ENCODE assay signal across 19 cellular contexts in the genomic region with DNA sequence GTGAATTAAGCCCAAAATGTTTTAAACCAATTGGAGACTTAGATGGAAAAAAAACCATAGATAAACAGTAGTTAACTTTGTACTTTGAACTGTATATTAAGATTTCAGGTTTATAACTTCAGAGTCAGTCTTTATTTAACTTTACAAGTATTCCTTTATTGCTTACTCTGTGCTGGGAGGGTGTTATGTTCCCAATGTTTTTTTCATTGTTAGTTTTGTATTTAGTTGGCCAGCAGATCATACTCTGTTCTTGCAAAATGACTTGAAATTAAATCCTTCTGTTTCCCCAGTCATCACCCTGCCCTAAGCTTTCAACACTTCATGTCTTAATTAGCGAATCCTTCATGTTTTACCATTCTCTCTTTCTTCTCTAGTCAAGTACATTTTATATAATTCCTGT.
"Had no signal": no experiment of that assay in that cellular context is flagged by ENCODE, and none has a peak within 500 bp of the region (broad histone marks: within the 10 kb centered on the region; RNA-seq: fewer than 3 reads in every experiment).

No MANE protein-coding gene starts in this region.

- H3K4me3 ChIP-seq: gastroesophageal sphincter, lung, stomach, thoracic aorta had no signal

- H3K4me3 Mint-ChIP-seq: activated CD8-positive, alpha-beta memory T cell treated with anti-CD3 and anti-CD28 coated beads, Interleukin-2, amount 10 ng/mL, durations not matched to agents 7 days and 5 days; activated naive CD4-positive, alpha-beta T cell treated with anti-CD3 and anti-CD28 coated beads, Interleukin-2, amount 50 U/mL, for 24 hours; activated T-cell treated with anti-CD3 and anti-CD28 coated beads, Interleukin-2, amount 50 U/mL, for 24 hours; brain; endodermal cell; natural killer cell had no signal

- H3K9me3 ChIP-seq: gastroesophageal sphincter, stomach, thoracic aorta had no signal

- H3K27ac ChIP-seq: gastroesophageal sphincter, stomach, thoracic aorta had no signal

- DNase-seq: activated CD4-positive, alpha-beta T cell treated with anti-CD3 and anti-CD28 coated beads, Interleukin-2, amount 50 U/mL, for 4 hours; activated CD8-positive, alpha-beta memory T cell treated with anti-CD3 and anti-CD28 coated beads, Interleukin-2, amount 10 ng/mL, durations not matched to agents 7 days and 5 days; activated effector memory CD4-positive, alpha-beta T cell treated with Interleukin-2 at 50 U/mL for 16 hours; activated T-cell treated with anti-CD3 and anti-CD28 coated beads, Interleukin-2, amount 50 U/mL, for 24 hours; amniotic stem cell; cerebellar nuclear complex; endodermal cell; erythroblast; hippocampal formation; natural killer cell; occipital lobe; stimulated activated CD4-positive, alpha-beta T cell treated with anti-CD3 and anti-CD28 coated beads, Interleukin-15, amount 100 ng/mL, for 24 hours; stimulated activated CD4-positive, alpha-beta T cell treated with anti-CD3 and anti-CD28 coated beads, Interleukin-4, amount 100 ng/mL, for 24 hours; stomach had no signal

- ATAC-seq: activated CD8-positive, alpha-beta memory T cell treated with anti-CD3 and anti-CD28 coated beads, Interleukin-2, amount 10 ng/mL, durations not matched to agents 7 days and 5 days; gastroesophageal sphincter; natural killer cell had no signal

- H3K27ac Mint-ChIP-seq: activated CD8-positive, alpha-beta memory T cell treated with anti-CD3 and anti-CD28 coated beads, Interleukin-2, amount 10 ng/mL, durations not matched to agents 7 days and 5 days; activated naive CD4-positive, alpha-beta T cell treated with anti-CD3 and anti-CD28 coated beads, Interleukin-2, amount 50 U/mL, for 24 hours; activated T-cell treated with anti-CD3 and anti-CD28 coated beads, Interleukin-2, amount 50 U/mL, for 24 hours; brain; endodermal cell; natural killer cell had no signal

- H3K27me3 Mint-ChIP-seq: activated CD8-positive, alpha-beta memory T cell treated with anti-CD3 and anti-CD28 coated beads, Interleukin-2, amount 10 ng/mL, durations not matched to agents 7 days and 5 days; activated naive CD4-positive, alpha-beta T cell treated with anti-CD3 and anti-CD28 coated beads, Interleukin-2, amount 50 U/mL, for 24 hours; activated T-cell treated with anti-CD3 and anti-CD28 coated beads, Interleukin-2, amount 50 U/mL, for 24 hours had no signal

- H3K36me3 ChIP-seq: thoracic aorta had no signal

- H3K9me3 Mint-ChIP-seq: activated T-cell treated with anti-CD3 and anti-CD28 coated beads, Interleukin-2, amount 50 U/mL, for 24 hours; endodermal cell; natural killer cell had no signal

- H3K27me3 ChIP-seq: gastroesophageal sphincter, stomach had no signal
